Comparison of ENCODE assay signal across 8 cellular contexts in the genomic region with DNA sequence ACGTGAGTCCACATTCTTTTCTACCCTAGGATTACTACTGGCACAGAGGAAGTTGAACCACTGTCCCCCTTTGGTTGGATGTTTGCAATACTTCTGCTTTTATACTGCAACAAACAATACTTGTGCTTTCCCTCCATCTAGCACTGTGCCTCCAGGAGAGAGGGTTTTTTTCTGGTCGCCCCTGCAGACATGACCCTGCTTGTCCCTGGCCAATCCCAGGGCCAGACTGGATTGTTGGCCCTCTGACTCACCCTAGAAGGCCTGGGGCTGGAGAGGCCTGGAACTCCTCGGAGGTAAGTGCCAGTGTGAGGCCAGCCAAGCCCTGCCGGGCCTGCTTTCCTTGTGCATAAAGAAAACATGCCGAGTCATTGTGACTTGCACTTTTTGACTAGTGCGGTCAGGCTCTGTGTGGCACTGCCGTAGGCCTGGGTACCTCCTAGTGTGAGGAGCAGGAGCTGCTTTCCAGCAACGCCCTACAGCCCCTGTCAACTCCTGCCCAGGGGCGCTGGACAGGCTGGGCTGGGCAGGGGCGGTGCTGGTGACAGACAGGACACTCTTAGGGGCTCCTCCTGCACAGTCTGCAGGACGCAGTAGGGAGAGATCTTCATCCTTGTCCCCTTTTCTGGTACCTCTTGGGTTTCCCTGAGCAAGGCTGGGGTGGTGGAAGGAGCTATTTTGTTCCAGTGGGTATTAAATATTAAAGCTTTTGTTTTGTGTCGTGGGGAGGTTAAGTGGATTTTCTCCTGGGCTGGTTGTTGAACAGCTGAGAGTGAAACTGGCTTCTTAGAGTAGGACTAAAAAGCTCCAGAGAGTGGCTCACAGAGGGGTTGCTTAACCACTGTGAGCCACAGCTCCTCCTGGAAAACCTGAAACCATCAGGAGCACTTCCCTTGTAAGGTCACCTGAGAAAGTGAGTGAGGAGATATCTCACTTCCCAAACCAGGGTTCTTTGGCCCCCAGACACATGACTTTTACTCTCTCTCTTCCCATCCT. TPM values are rescaled to one million over a fixed set of nuclear protein-coding genes. Genes with fewer than 3 reads are reported as not detected.
DNase-seq lines count a peak whose midpoint lies in the region; ATAC-seq and TF ChIP-seq lines count a peak whose summit lies in the region.

No MANE protein-coding gene starts in this region.

- peak; percentile 79 for ATAC-seq in stimulated activated memory B cell treated with anti-CD40 and anti-IgM and Interleukin-4, amounts not matched to agents 10 μg/mL and 1 μg/mL and 100 μg/mL, for 72 hours
- no peak for ATAC-seq in GM18505 (IDR thresholded peaks at IDR 0.05; ENCODE audit: unreplicated experiment)

- peak overlapping the region; percentile 92 for H3K4me2 ChIP-seq in KMS-11

- H3K79me2 ChIP-seq in KMS-11 (ENCODE audit: insufficient read depth, low read depth), result no peaks in the 10 kb centered on the region

- POLR2A ChIA-PET in BJ (lab: Charles Lee), result interaction anchor here (0.5 to 0.6 kb wide), 2 partner anchors 39 to 453 kb away, joined by 3 to 6 read pairs; no protein-coding TSS in a partner anchor

- H3K4me3 ChIP-seq in BJ (ENCODE audit: low read depth, low read length) (no peak overlapping the region), KMS-11 (IDR thresholded peaks at IDR 0.05; ENCODE audit: insufficient read depth, low read depth, low read length) (peak overlapping the region; percentile 28), coronary artery (peak overlapping the region; percentile 23)

- H3K27ac Mint-ChIP-seq in stimulated activated memory B cell treated with anti-CD40 and anti-IgM and Interleukin-4, amounts not matched to agents 10 μg/mL and 1 μg/mL and 100 μg/mL, for 72 hours, result peak overlapping the region; percentile 85

- no peaks in the 10 kb centered on the region for H4K20me1 ChIP-seq in KMS-11 (ENCODE audit: insufficient read depth)

- H3K27ac ChIP-seq in KMS-11 (peak overlapping the region; percentile 100), coronary artery (peak overlapping the region; percentile 86 to 91)

- no peaks in the 10 kb centered on the region for H3K27me3 Mint-ChIP-seq in stimulated activated memory B cell treated with anti-CD40 and anti-IgM and Interleukin-4, amounts not matched to agents 10 μg/mL and 1 μg/mL and 100 μg/mL, for 72 hours

- H2AFZ ChIP-seq in KMS-11 (ENCODE audit: low read depth), result peak overlapping the region; percentile 76

- TF ChIP-seq POLR2A in GM19099 (IDR thresholded peaks at IDR 0.05; ENCODE audit: extremely low read depth, insufficient read length, low read depth), result peak; percentile 46
- no peak for TF ChIP-seq POLR2A in GM18505 (IDR thresholded peaks at IDR 0.05; ENCODE audit: borderline replicate concordance, extremely low read depth, insufficient read depth, insufficient read length)

- no peaks in the 10 kb centered on the region for H3K9me3 Mint-ChIP-seq in stimulated activated memory B cell treated with anti-CD40 and anti-IgM and Interleukin-4, amounts not matched to agents 10 μg/mL and 1 μg/mL and 100 μg/mL, for 72 hours

- H3K4me1 Mint-ChIP-seq in stimulated activated memory B cell treated with anti-CD40 and anti-IgM and Interleukin-4, amounts not matched to agents 10 μg/mL and 1 μg/mL and 100 μg/mL, for 72 hours, result peaks cover 11% of the 10 kb centered on the region

- peaks cover 28% of the 10 kb centered on the region for H3K4me1 ChIP-seq in KMS-11 (ENCODE audit: low read depth, poor library complexity, severe bottlenecking)

- DNase-seq in BJ (ENCODE audit: low read depth), result peak; percentile 94
- peak; percentile 98 for DNase-seq in SIG-M5 treated with dmso at 0.1 percent for 504 hours (lab: John Stamatoyannopoulos, UW; ENCODE audit: unreplicated experiment)
- DNase-seq in coronary artery (ENCODE audit: low spot score), result peak; percentile 97
- DNase-seq in left kidney (ENCODE audit: low read depth, low spot score), result peak; percentile 88

- H3K36me3 ChIP-seq in BJ (ENCODE audit: control insufficient read depth, insufficient read depth, low read length) (no peaks in the 10 kb centered on the region), KMS-11 (ENCODE audit: insufficient read depth) (no peaks in the 10 kb centered on the region)

- CTCF ChIA-PET in BJ (lab: Yijun Ruan, JAX), result interaction anchor here (0.6 to 1.8 kb wide), 6 partner anchors 8 to 160 kb away, joined by 3 to 6 read pairs (median 3); no protein-coding TSS in a partner anchor

- H3K36me3 Mint-ChIP-seq in stimulated activated memory B cell treated with anti-CD40 and anti-IgM and Interleukin-4, amounts not matched to agents 10 μg/mL and 1 μg/mL and 100 μg/mL, for 72 hours, result no peaks in the 10 kb centered on the region

- peak overlapping the region; percentile 48 for H3K4me3 Mint-ChIP-seq in stimulated activated memory B cell treated with anti-CD40 and anti-IgM and Interleukin-4, amounts not matched to agents 10 μg/mL and 1 μg/mL and 100 μg/mL, for 72 hours

- peak overlapping the region; percentile 96 for H3K9ac ChIP-seq in KMS-11

- no peak; the same call in 1 of the 2 replicates for TF ChIP-seq CTCF in BJ (IDR thresholded peaks at IDR 0.05; ENCODE audit: insufficient read depth, low read depth, low read length)
- TF ChIP-seq CTCF in KMS-11 (conservative IDR thresholded peaks at IDR 0.05; ENCODE audit: low read depth, low read length), result no peak
- no peak for TF ChIP-seq CTCF in coronary artery (IDR thresholded peaks at IDR 0.05)

- no peaks in the 10 kb centered on the region for H3K27me3 ChIP-seq in BJ (ENCODE audit: control insufficient read depth, insufficient read depth, low read length)
- no peaks in the 10 kb centered on the region for H3K27me3 ChIP-seq in KMS-11 (ENCODE audit: insufficient read depth, low read depth)

RNA-seq across cellular contexts. Expression of a gene that starts 14.4 kb away (rescaled TPM):
- polyA plus RNA-seq in BJ (2011; rRNA removed), result 216 and 305 TPM in 2 replicates
- polyA minus RNA-seq in BJ (2011; rRNA and poly(A)+ RNA removed), result 187 TPM in 2 replicates
